1 cellular context compared by ENCODE assay signal in the genomic region with DNA sequence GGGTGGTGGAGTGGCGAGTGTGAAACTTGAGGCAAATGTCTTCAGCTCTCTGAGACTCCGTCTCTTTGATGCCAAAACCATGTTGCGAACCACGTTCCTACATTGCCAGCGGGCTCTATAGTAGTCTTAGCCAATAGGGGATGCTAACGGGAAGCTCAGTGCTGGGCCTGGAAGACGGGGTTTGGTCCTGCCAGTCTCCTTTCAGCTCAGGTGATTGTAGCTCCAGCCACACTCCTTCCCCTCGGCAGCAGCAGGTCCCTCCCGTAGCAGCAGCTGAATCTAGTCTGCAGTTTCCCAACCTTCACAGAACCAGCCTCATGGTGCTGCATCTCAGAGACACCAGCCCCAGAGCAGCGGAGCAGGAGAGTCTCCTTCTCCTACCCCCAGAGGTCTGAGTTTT.
TF ChIP-seq lines count a peak whose summit lies in the region.

No MANE protein-coding gene starts in this region.

TF ChIP-seq in IMR-90, 13 proteins besides CTCF, POLR2A, EP300 and RAD21 (continued from another document):
- TF ChIP-seq, protein P1, sequence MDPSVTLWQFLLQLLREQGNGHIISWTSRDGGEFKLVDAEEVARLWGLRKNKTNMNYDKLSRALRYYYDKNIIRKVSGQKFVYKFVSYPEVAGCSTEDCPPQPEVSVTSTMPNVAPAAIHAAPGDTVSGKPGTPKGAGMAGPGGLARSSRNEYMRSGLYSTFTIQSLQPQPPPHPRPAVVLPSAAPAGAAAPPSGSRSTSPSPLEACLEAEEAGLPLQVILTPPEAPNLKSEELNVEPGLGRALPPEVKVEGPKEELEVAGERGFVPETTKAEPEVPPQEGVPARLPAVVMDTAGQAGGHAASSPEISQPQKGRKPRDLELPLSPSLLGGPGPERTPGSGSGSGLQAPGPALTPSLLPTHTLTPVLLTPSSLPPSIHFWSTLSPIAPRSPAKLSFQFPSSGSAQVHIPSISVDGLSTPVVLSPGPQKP (IDR thresholded peaks at IDR 0.05; ENCODE audit: borderline replicate concordance, low read depth, low read length): no peak
- no peak for TF ChIP-seq CHD1 (IDR thresholded peaks at IDR 0.05; ENCODE audit: low read depth, low read length)
